In genomic region chr12:6466184-6466573, GRCh38 we compare ENCODE assay signal across 18 cellular contexts. TPM values are rescaled to one million over a fixed set of nuclear protein-coding genes. Genes with fewer than 3 reads are reported as not detected.
A peak's percentile ranks its signal among the peaks of the same experiment; 100 is the strongest.
DNase-seq lines count a peak whose midpoint lies in the region; ATAC-seq and TF ChIP-seq lines count a peak whose summit lies in the region.
"Had no signal": no experiment of that assay in that cellular context is flagged by ENCODE, and none has a peak within 500 bp of the region (broad histone marks: within the 10 kb centered on the region; RNA-seq: fewer than 3 reads in every experiment).

No MANE protein-coding gene starts in this region.

- peaks cover 49% of the 10 kb centered on the region for H3K79me2 ChIP-seq in Karpas-422 (ENCODE audit: low read length)

- 88 to 93% (median 90%) methylated on average over 5 of the region's 5 CpGs for WGBS in spleen, 5 donors

- H3K4me3 Mint-ChIP-seq in activated naive CD8-positive, alpha-beta T cell treated with anti-CD3 and anti-CD28 coated beads for 36 hours = peak overlapping the region; percentile 93

- peak overlapping the region; percentile 40 for H3K9ac ChIP-seq in Karpas-422 (ENCODE audit: low read length)

- DNase-seq in activated CD8-positive, alpha-beta memory T cell treated with anti-CD3 and anti-CD28 coated beads for 24 hours = peak; percentile 55
- DNase-seq in activated CD8-positive, alpha-beta memory T cell treated with anti-CD3 and anti-CD28 coated beads, Interleukin-2, amount 50 U/mL, for 4 hours = no peak
- DNase-seq in Karpas-422 (peak; percentile 42), spleen (no peak), KG1 (lab: John Stamatoyannopoulos, UW) (no peak), NCI-H748 treated with DMSO at 0.1 percent for 48 hours (lab: John Stamatoyannopoulos, UW) (no peak)
- no peak for DNase-seq in activated naive CD8-positive, alpha-beta T cell treated with anti-CD3 and anti-CD28 coated beads for 36 hours
- DNase-seq: NCI-H1417 treated with DMSO at 0.1 percent for 48 hours; stimulated activated CD4-positive, alpha-beta T cell treated with anti-CD3 and anti-CD28 coated beads, Interleukin-2, amount 100 ng/mL, for 48 hours had no signal

- H3K27ac ChIP-seq in Karpas-422 (ENCODE audit: low read length) (peak overlapping the region; percentile 95), spleen (peak overlapping the region in 5 of 8 donors; percentile 4 to 67 (median 36))
- H3K27ac ChIP-seq: adrenal gland, gastrocnemius medialis, WERI-Rb-1 had no signal

- no peak for TF ChIP-seq POLR2A in spleen (IDR thresholded peaks at IDR 0.05)

- peaks cover 81% of the 10 kb centered on the region for H3K4me1 Mint-ChIP-seq in activated naive CD8-positive, alpha-beta T cell treated with anti-CD3 and anti-CD28 coated beads for 36 hours

- H3K4me3 ChIP-seq in Karpas-422 (ENCODE audit: low read length) (no peak overlapping the region; the same call in 1 of the 2 replicates), spleen (no peak overlapping the region)
- H3K4me3 ChIP-seq: adrenal gland, dorsolateral prefrontal cortex, gastrocnemius medialis had no signal

- H3K9me2 ChIP-seq in Karpas-422 (replicated peaks; ENCODE audit: insufficient read depth, low read length) = no peaks in the 10 kb centered on the region

- no peak for ATAC-seq in GM21381 (IDR thresholded peaks at IDR 0.05; ENCODE audit: unreplicated experiment)

- peaks cover 89% of the 10 kb centered on the region for H3K36me3 Mint-ChIP-seq in activated naive CD8-positive, alpha-beta T cell treated with anti-CD3 and anti-CD28 coated beads for 36 hours

- peaks cover 32% of the 10 kb centered on the region for H4K20me1 ChIP-seq in Karpas-422 (ENCODE audit: insufficient read depth, low read depth, low read length)

- H3K36me3 ChIP-seq in Karpas-422 (ENCODE audit: insufficient read depth, low read length) = peaks cover 76% of the 10 kb centered on the region
- peaks cover 0 to 75% (median 30%) of the 10 kb centered on the region in 6 donors for H3K36me3 ChIP-seq in spleen

- intact Hi-C loops in spleen (cut with DNase I; ENCODE audit: low total_unique reads) = loop anchor here (10.0 kb wide), 1 partner anchor 131 kb away; no protein-coding TSS in a partner anchor

- no peak overlapping the region for H2AFZ ChIP-seq in Karpas-422 (ENCODE audit: low read length)

- H3K9me3 ChIP-seq in Karpas-422 (ENCODE audit: low read length) (no peaks in the 10 kb centered on the region), spleen (no peaks in the 10 kb centered on the region)
- H3K9me3 ChIP-seq: adrenal gland, gastrocnemius medialis had no signal

- H3K4me2 ChIP-seq in Karpas-422 (ENCODE audit: low read depth, low read length, poor library complexity, severe bottlenecking) = peak overlapping the region; percentile 77

- H3K9me3 Mint-ChIP-seq in activated naive CD8-positive, alpha-beta T cell treated with anti-CD3 and anti-CD28 coated beads for 36 hours = peaks cover 5% of the 10 kb centered on the region
- H3K9me3 Mint-ChIP-seq: nephron had no signal

- TF ChIP-seq CTCF in spleen (IDR thresholded peaks at IDR 0.05 in 8 of 11, conservative IDR thresholded peaks at IDR 0.05 in 3 of 11) = no peak

- H3K4me1 ChIP-seq in Karpas-422 (ENCODE audit: low read length) = peaks cover 87% of the 10 kb centered on the region
- H3K4me1 ChIP-seq in spleen = peaks cover 56 to 94% (median 87%) of the 10 kb centered on the region in 6 donors

- H3K27ac Mint-ChIP-seq in activated naive CD8-positive, alpha-beta T cell treated with anti-CD3 and anti-CD28 coated beads for 36 hours = peak overlapping the region; percentile 88
- H3K27ac Mint-ChIP-seq: nephron had no signal

- H3K27me3 Mint-ChIP-seq in activated naive CD8-positive, alpha-beta T cell treated with anti-CD3 and anti-CD28 coated beads for 36 hours = no peaks in the 10 kb centered on the region

- H3K27me3 ChIP-seq in Karpas-422 (ENCODE audit: low read length) (no peaks in the 10 kb centered on the region), spleen (replicated peaks in 1 of 7) (no peaks in the 10 kb centered on the region)
- H3K27me3 ChIP-seq: adrenal gland, dorsolateral prefrontal cortex, gastrocnemius medialis had no signal

RNA-seq across cellular contexts. Expression of gene VAMP1, which starts 4.3 kb away (rescaled TPM):
- total RNA-seq in Karpas-422 (2014; rRNA removed; shearing (Covaris generic); ENCODE audit: low replicate concordance) = 528 and 555 TPM in 2 replicates
- total RNA-seq in activated naive CD8-positive, alpha-beta T cell treated with anti-CD3 and anti-CD28 coated beads for 36 hours = 10 to 100 TPM; 34.8 to 35.7 TPM
- total RNA-seq in spleen = 10 to 100 TPM; 18.5 to 32.5 (median 24.2) TPM
- 10 to 100 TPM; 11.0 to 20.7 (median 17.9) TPM for polyA plus RNA-seq in spleen

RNA-seq across cellular contexts. Expression of gene TAPBPL, which starts 14.3 kb away (rescaled TPM):
- total RNA-seq in Karpas-422 (2014; rRNA removed; shearing (Covaris generic); ENCODE audit: low replicate concordance) = 6.1 and 11.2 TPM in 2 replicates
- total RNA-seq in activated naive CD8-positive, alpha-beta T cell treated with anti-CD3 and anti-CD28 coated beads for 36 hours = 10 to 100 TPM; 23.7 to 26.6 TPM
- 10 to 100 TPM; 35.6 to 50.1 (median 42.0) TPM for total RNA-seq in spleen
- 10 to 100 TPM; 15.0 to 17.1 (median 15.9) TPM for polyA plus RNA-seq in spleen

RNA-seq across cellular contexts. Expression of gene CD27, which starts 21.4 kb away (rescaled TPM):
- 155 and 203 TPM in 2 replicates for total RNA-seq in Karpas-422 (2014; rRNA removed; shearing (Covaris generic); ENCODE audit: low replicate concordance)
- 100 to 1,000 TPM; 175 to 181 TPM for total RNA-seq in activated naive CD8-positive, alpha-beta T cell treated with anti-CD3 and anti-CD28 coated beads for 36 hours
- 10 to 100 TPM; 49.2 to 97.2 (median 59.2) TPM for total RNA-seq in spleen
- polyA plus RNA-seq in spleen = 100 to 1,000 TPM; 128 to 193 (median 178) TPM
- total RNA-seq: kidney epithelial cell, mammary epithelial cell, MCF 10A had no signal
- polyA plus RNA-seq: mammary epithelial cell had no signal

RNA-seq across cellular contexts. Expression of gene MRPL51, which starts 26.9 kb away (rescaled TPM):
- 171 and 201 TPM in 2 replicates for total RNA-seq in Karpas-422 (2014; rRNA removed; shearing (Covaris generic); ENCODE audit: low replicate concordance)
- 100 to 1,000 TPM; 311 to 312 TPM for total RNA-seq in activated naive CD8-positive, alpha-beta T cell treated with anti-CD3 and anti-CD28 coated beads for 36 hours
- total RNA-seq in spleen = 10 to 100 TPM; 34.0 to 94.0 (median 89.3) TPM
- 100 to 1,000 TPM in 2 of 3 donors, 10 to 100 TPM in 1; 73.4 to 137 (median 109) TPM for polyA plus RNA-seq in spleen

RNA-seq across cellular contexts. Expression of gene NCAPD2, which starts 27.7 kb away (rescaled TPM):
- 103 and 124 TPM in 2 replicates for total RNA-seq in Karpas-422 (2014; rRNA removed; shearing (Covaris generic); ENCODE audit: low replicate concordance)
- 100 to 1,000 TPM; 167 to 171 TPM for total RNA-seq in activated naive CD8-positive, alpha-beta T cell treated with anti-CD3 and anti-CD28 coated beads for 36 hours
- 10 to 100 TPM; 29.9 to 49.2 (median 39.6) TPM for total RNA-seq in spleen
- 10 to 100 TPM; 12.0 to 14.1 (median 14.0) TPM for polyA plus RNA-seq in spleen

Comparison
In these comparisons a context has a peak if more than half of its experiments do, and no peak if none do; other contexts are left out.
1. DNase-seq: peak in activated CD8-positive, alpha-beta memory T cell treated with anti-CD3 and anti-CD28 coated beads for 24 hours (single experiment) and Karpas-422 (single experiment); none in activated CD8-positive, alpha-beta memory T cell treated with anti-CD3 and anti-CD28 coated beads, Interleukin-2, amount 50 U/mL, for 4 hours (single experiment), activated naive CD8-positive, alpha-beta T cell treated with anti-CD3 and anti-CD28 coated beads for 36 hours (single experiment), spleen (single experiment), KG1 (single experiment) and NCI-H748 treated with DMSO at 0.1 percent for 48 hours (single experiment).
2. RNA of gene VAMP1, which starts 4.3 kb away (total RNA-seq): 528 to 555 TPM in Karpas-422; 34.8 to 35.7 TPM in activated naive CD8-positive, alpha-beta T cell treated with anti-CD3 and anti-CD28 coated beads for 36 hours and 18.5 to 32.5 TPM in spleen; every median in the first group is over 10 times any median in the second.